20 cellular contexts compared by ENCODE assay signal in the genomic region with DNA sequence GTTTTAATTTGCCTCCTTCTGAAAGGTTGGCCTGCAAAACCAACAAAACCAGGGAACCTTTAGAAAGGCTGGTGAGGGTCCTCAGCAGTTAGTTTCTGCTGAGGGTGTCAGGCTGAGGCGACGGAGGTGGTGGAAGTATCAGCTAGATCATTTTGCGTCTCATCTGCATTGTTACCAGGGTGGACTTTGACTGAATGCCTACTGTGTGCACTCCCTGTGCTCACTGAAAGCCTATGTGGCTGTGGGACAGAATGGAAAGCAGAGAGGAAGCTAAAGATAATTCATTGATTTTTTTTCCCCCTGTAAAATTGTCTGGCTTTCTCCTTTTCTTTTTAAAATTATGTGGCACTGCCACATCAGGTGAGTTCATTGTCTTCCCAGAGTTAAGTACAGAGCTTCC.
A peak's percentile ranks its signal among the peaks of the same experiment; 100 is the strongest.
DNase-seq lines count a peak whose midpoint lies in the region; ATAC-seq, FAIRE-seq and TF ChIP-seq lines count a peak whose summit lies in the region.
"Had no signal": no experiment of that assay in that cellular context is flagged by ENCODE, and none has a peak within 500 bp of the region (broad histone marks: within the 10 kb centered on the region; RNA-seq: fewer than 3 reads in every experiment).

No MANE protein-coding gene starts in this region.

- peaks cover 87% of the 10 kb centered on the region for H3K4me1 Mint-ChIP-seq in activated CD4-positive, alpha-beta T cell treated with anti-CD3 and anti-CD28 coated beads, Interleukin-2, amount 10 ng/mL, durations not matched to agents 7 days and 5 days
- peaks cover 40% of the 10 kb centered on the region for H3K4me1 Mint-ChIP-seq in progenitor cell of endocrine pancreas (ENCODE audit: low read depth)

- DNase-seq in activated CD4-positive, alpha-beta T cell treated with anti-CD3 and anti-CD28 coated beads, Interleukin-2, amount 10 ng/mL, durations not matched to agents 7 days and 5 days: no peak
- DNase-seq in activated CD4-positive, alpha-beta T cell treated with anti-CD3 and anti-CD28 coated beads, Interleukin-2, amount 50 U/mL, for 48 hours: no peak
- no peak for DNase-seq in HTR-8/SVneo (ENCODE audit: insufficient read length, low spot score)
- no peak for DNase-seq in H1 (ENCODE audit: low read depth in 1 of 2, low spot score in 2 of 2)
- DNase-seq in progenitor cell of endocrine pancreas (ENCODE audit: low spot score, unreplicated experiment): no peak
- DNase-seq in upper lobe of right lung: no peak
- no peak for DNase-seq in middle frontal gyrus (ENCODE audit: extremely low spot score, low spot score)
- DNase-seq: activated CD4-positive, alpha-beta T cell treated with anti-CD3 and anti-CD28 coated beads for 4 hours; activated naive CD4-positive, alpha-beta T cell treated with anti-CD3 and anti-CD28 coated beads for 36 hours; BE2C; NCI-H1436 treated with DMSO at 0.1 percent for 48 hours; NCI-H510A treated with DMSO at 0.1 percent for 48 hours; nucleus accumbens; RPMI8226; stimulated activated CD4-positive, alpha-beta T cell treated with anti-CD3 and anti-CD28 coated beads, Interleukin-4, amount 100 ng/mL, for 4 hours had no signal

- H4K20me1 ChIP-seq in H1 (replicated peaks in 1 of 2; ENCODE audit: control insufficient read depth in 1 of 2, insufficient read depth in 2 of 2, low read length in 2 of 2): no peaks in the 10 kb centered on the region

- H4K5ac ChIP-seq in H1 (ENCODE audit: insufficient read length, low read depth, low read length): no peak overlapping the region

- H3K27ac ChIP-seq in H1 (ENCODE audit: low read depth, low read length): no peak overlapping the region
- H3K27ac ChIP-seq in upper lobe of right lung: no peak overlapping the region
- H3K27ac ChIP-seq: SK-N-MC had no signal

- no peak for ATAC-seq in upper lobe of right lung
- ATAC-seq in HG03378 (IDR thresholded peaks at IDR 0.05; ENCODE audit: unreplicated experiment): no peak

- H3K36me3 ChIP-seq in H1 (ENCODE audit: control insufficient read depth in 2 of 4, insufficient read depth in 4 of 4, low read length in 3 of 4) (no peaks in the 10 kb centered on the region), upper lobe of right lung (peaks cover 4% of the 10 kb centered on the region)
- H3K36me3 ChIP-seq: BE2C had no signal

- TF ChIP-seq POLR2A in H1 (IDR thresholded peaks at IDR 0.05; ENCODE audit: control extremely low read depth in 1 of 2, low read depth in 2 of 2, low read length in 2 of 2): no peak

- peaks cover 13% of the 10 kb centered on the region for H3K36me3 Mint-ChIP-seq in activated CD4-positive, alpha-beta T cell treated with anti-CD3 and anti-CD28 coated beads, Interleukin-2, amount 10 ng/mL, durations not matched to agents 7 days and 5 days (ENCODE audit: low read depth)
- no peaks in the 10 kb centered on the region for H3K36me3 Mint-ChIP-seq in progenitor cell of endocrine pancreas (ENCODE audit: insufficient read depth)

- no peak overlapping the region for H3K14ac ChIP-seq in H1 (ENCODE audit: insufficient read length)

- WGBS in H1 (ENCODE audit: extremely low coverage in 1 of 2, insufficient coverage in 1 of 2, insufficient read length in 1 of 2, insufficient replicate concordance in 2 of 2, low coverage in 1 of 2, low lambda C conversion rate in 2 of 2, missing lambda C conversion rate in 1 of 2), 2 experiments: 85% methylated on average over 3 of the region's 3 CpGs; no CpG with 5 or more reads in 1 of the 2 experiments

- no peak overlapping the region for H3K18ac ChIP-seq in H1 (ENCODE audit: extremely low read depth, low read length)

- H2BK5ac ChIP-seq in H1 (ENCODE audit: low read depth, low read length): 0 out of 2 replicates have a peak overlapping the region, but pooled peaks have one; percentile 40

- no peaks in the 10 kb centered on the region for H3K27me3 Mint-ChIP-seq in activated CD4-positive, alpha-beta T cell treated with anti-CD3 and anti-CD28 coated beads, Interleukin-2, amount 10 ng/mL, durations not matched to agents 7 days and 5 days
- no peaks in the 10 kb centered on the region for H3K27me3 Mint-ChIP-seq in progenitor cell of endocrine pancreas

- H3K27ac Mint-ChIP-seq in activated CD4-positive, alpha-beta T cell treated with anti-CD3 and anti-CD28 coated beads, Interleukin-2, amount 10 ng/mL, durations not matched to agents 7 days and 5 days: peak overlapping the region; percentile 34
- H3K27ac Mint-ChIP-seq in progenitor cell of endocrine pancreas: peak overlapping the region; percentile 85
- H3K27ac Mint-ChIP-seq: activated naive CD4-positive, alpha-beta T cell treated with anti-CD3 and anti-CD28 coated beads for 36 hours had no signal

- CTCF ChIA-PET in activated CD4-positive, alpha-beta T cell treated with anti-CD3 and anti-CD28 coated beads, Interleukin-2, amount 10 ng/mL, durations not matched to agents 7 days and 5 days (lab: Charles Lee): interaction anchor here (1.0 to 1.5 kb wide), 7 partner anchors 10 to 33 kb away, joined by 3 to 7 read pairs (median 4); no protein-coding TSS in a partner anchor
- CTCF ChIA-PET in H1 (lab: Charles Lee; ENCODE audit: partially characterized antibody): interaction anchor here (0.8 to 2.7 kb wide), 7 partner anchors 10 to 98 kb away, joined by 3 to 12 read pairs (median 5); no protein-coding TSS in a partner anchor

- H3K9me3 ChIP-seq in H1 (ENCODE audit: insufficient read depth in 2 of 2, low read depth in 1 of 2, low read length in 1 of 2) (no peaks in the 10 kb centered on the region), upper lobe of right lung (no peaks in the 10 kb centered on the region)
- H3K9me3 ChIP-seq: BE2C had no signal

- H4K8ac ChIP-seq in H1 (ENCODE audit: extremely low read depth, insufficient read depth, low read length): no peak overlapping the region

- no peak for TF ChIP-seq CTCF in H1 (IDR thresholded peaks at IDR 0.05; ENCODE audit: control extremely low read depth in 1 of 3, insufficient read depth in 1 of 3, low read depth in 1 of 3, low read length in 3 of 3)
- TF ChIP-seq CTCF in progenitor cell of endocrine pancreas (IDR thresholded peaks at IDR 0.05; ENCODE audit: unreplicated experiment): no peak
- TF ChIP-seq CTCF in upper lobe of right lung (IDR thresholded peaks at IDR 0.05): no peak

- TF ChIP-seq RAD21 in H1 (IDR thresholded peaks at IDR 0.05 in 1 of 2, conservative IDR thresholded peaks at IDR 0.05 in 1 of 2; ENCODE audit: low read depth in 2 of 2, low read length in 2 of 2): no peak

- H4K91ac ChIP-seq in H1 (replicated peaks; ENCODE audit: insufficient read length, low read length): no peak overlapping the region

- no peak overlapping the region for H2AFZ ChIP-seq in H1 (ENCODE audit: low read length)

- intact Hi-C loops in upper lobe of right lung (cut with DNase I): no loop called here

- H3K9ac ChIP-seq in H1 (replicated peaks in 1 of 4; ENCODE audit: extremely low read depth in 1 of 4, low read depth in 3 of 4, low read length in 3 of 4): no peak overlapping the region

- TF ChIP-seq EP300 in H1 (IDR thresholded peaks at IDR 0.05; ENCODE audit: borderline replicate concordance in 1 of 2, low read depth in 2 of 2, low read length in 2 of 2): no peak

- POLR2A ChIA-PET in activated CD4-positive, alpha-beta T cell treated with anti-CD3 and anti-CD28 coated beads, Interleukin-2, amount 10 ng/mL, durations not matched to agents 7 days and 5 days (lab: Charles Lee): no interaction called here
- POLR2A ChIA-PET in H1 (lab: Charles Lee; ENCODE audit: partially characterized antibody): interaction anchor here (1.4 kb wide), 1 partner anchor 15 kb away, joined by 3 read pairs; no protein-coding TSS in a partner anchor

- H2AK5ac ChIP-seq in H1 (ENCODE audit: low read depth, low read length): no peak overlapping the region; the same call in 1 of the 2 replicates

- H3K23me2 ChIP-seq in H1 (ENCODE audit: low read depth, low read length): no peaks in the 10 kb centered on the region

- H2BK15ac ChIP-seq in H1 (ENCODE audit: low read length): no peak overlapping the region

- H3K4ac ChIP-seq in H1 (replicated peaks; ENCODE audit: insufficient read length, low read depth, low read length): no peak overlapping the region

- no peak overlapping the region for H3K56ac ChIP-seq in H1 (replicated peaks; ENCODE audit: insufficient read length, low read depth, low read length)

- no peaks in the 10 kb centered on the region for H3K79me2 ChIP-seq in H1 (ENCODE audit: control insufficient read depth in 1 of 2, insufficient read depth in 2 of 2, low read length in 2 of 2)

- H2BK120ac ChIP-seq in H1 (replicated peaks; ENCODE audit: low read depth, low read length): no peak overlapping the region

- no peaks in the 10 kb centered on the region for H3K27me3 ChIP-seq in H1 (replicated peaks in 1 of 4; ENCODE audit: control insufficient read depth in 3 of 4, extremely low read depth in 1 of 4, insufficient read depth in 3 of 4, low read length in 3 of 4)
- no peaks in the 10 kb centered on the region for H3K27me3 ChIP-seq in upper lobe of right lung
- H3K27me3 ChIP-seq: BE2C had no signal

- FAIRE-seq in HTR-8/SVneo (lab: Jason Lieb, UNC) (peak; percentile 23), H1 (lab: Jason Lieb, UNC) (no peak)
- FAIRE-seq: A204.1, D721Med, urothelium cell line had no signal

- H3K4me2 ChIP-seq in H1 (ENCODE audit: insufficient read depth in 1 of 2, low read depth in 2 of 2, low read length in 2 of 2): no peak overlapping the region

- H3K9me3 Mint-ChIP-seq in activated CD4-positive, alpha-beta T cell treated with anti-CD3 and anti-CD28 coated beads, Interleukin-2, amount 10 ng/mL, durations not matched to agents 7 days and 5 days: no peaks in the 10 kb centered on the region
- no peaks in the 10 kb centered on the region for H3K9me3 Mint-ChIP-seq in progenitor cell of endocrine pancreas (ENCODE audit: low read depth)
- H3K9me3 Mint-ChIP-seq: activated naive CD4-positive, alpha-beta T cell treated with anti-CD3 and anti-CD28 coated beads for 36 hours had no signal

- H3K4me3 Mint-ChIP-seq in activated CD4-positive, alpha-beta T cell treated with anti-CD3 and anti-CD28 coated beads, Interleukin-2, amount 10 ng/mL, durations not matched to agents 7 days and 5 days: no peak overlapping the region
- H3K4me3 Mint-ChIP-seq in progenitor cell of endocrine pancreas (ENCODE audit: low read depth): no peak overlapping the region
- H3K4me3 Mint-ChIP-seq: activated naive CD4-positive, alpha-beta T cell treated with anti-CD3 and anti-CD28 coated beads for 36 hours had no signal

- peaks cover 3 to 21% (median 12%) of the 10 kb centered on the region in 4 experiments; a peak in 5 of 7 replicates for H3K4me1 ChIP-seq in H1 (replicated peaks in 1 of 4; ENCODE audit: control insufficient read depth in 3 of 4, insufficient read depth in 4 of 4, low read length in 3 of 4)
- peaks cover 95% of the 10 kb centered on the region for H3K4me1 ChIP-seq in upper lobe of right lung

- peak overlapping the region; percentile 2; the same call in 1 of the 2 replicates for H2BK20ac ChIP-seq in H1 (ENCODE audit: low read length)

- H3K23ac ChIP-seq in H1 (ENCODE audit: insufficient read length): no peak overlapping the region

- no peak overlapping the region for H2BK12ac ChIP-seq in H1 (ENCODE audit: low read depth, low read length)

- H3K79me1 ChIP-seq in H1 (ENCODE audit: low read depth, low read length): no peaks in the 10 kb centered on the region

- H3K4me3 ChIP-seq in H1 (ENCODE audit: extremely low read depth in 1 of 4, insufficient read depth in 2 of 4, low read depth in 3 of 4, low read length in 4 of 4): no peak overlapping the region
- H3K4me3 ChIP-seq in upper lobe of right lung: no peak overlapping the region
- H3K4me3 ChIP-seq: SK-N-MC had no signal

TF ChIP-seq in H1, 55 proteins besides CTCF, POLR2A, EP300 and RAD21 (continues in another document):
- no peak for TF ChIP-seq CHD2 (IDR thresholded peaks at IDR 0.05; ENCODE audit: low read length)
